Comparison of ENCODE assay signal across 29 cellular contexts in genomic region chr7:4833691-4834600, GRCh38. TPM values are rescaled to one million over a fixed set of nuclear protein-coding genes. Genes with fewer than 3 reads are reported as not detected.
"Had no signal": no experiment of that assay in that cellular context is flagged by ENCODE, and none has a peak within 500 bp of the region (broad histone marks: within the 10 kb centered on the region; RNA-seq: fewer than 3 reads in every experiment).

No MANE protein-coding gene starts in this region.

- H3K9me3 Mint-ChIP-seq: activated CD4-positive, alpha-beta memory T cell treated with anti-CD3 and anti-CD28 coated beads, Interleukin-2, amount 10 ng/mL, durations not matched to agents 7 days and 5 days; activated naive CD8-positive, alpha-beta T cell treated with anti-CD3 and anti-CD28 coated beads, Interleukin-2, amount 10 ng/mL, durations not matched to agents 7 days and 5 days; activated T-helper 17 cell treated with anti-CD3 and anti-CD28 coated beads, Interleukin-2, amount 50 U/mL, for 72 hours had no signal

- DNase-seq: activated CD4-positive, alpha-beta memory T cell treated with anti-CD3 and anti-CD28 coated beads, Interleukin-2, amount 10 ng/mL, durations not matched to agents 7 days and 5 days; activated CD4-positive, alpha-beta T cell treated with anti-CD3 and anti-CD28 coated beads for 36 hours; activated CD4-positive, alpha-beta T cell treated with anti-CD3 and anti-CD28 coated beads, Interleukin-2, amount 50 U/mL, for 1 hour; activated naive CD4-positive, alpha-beta T cell treated with anti-CD3 and anti-CD28 coated beads, Interleukin-2, amount 50 U/mL, for 16 hours; activated naive CD8-positive, alpha-beta T cell treated with anti-CD3 and anti-CD28 coated beads, Interleukin-2, amount 10 ng/mL, durations not matched to agents 7 days and 5 days; activated T-cell treated with anti-CD3 and anti-CD28 coated beads for 4 hours; activated T-cell treated with anti-CD3 and anti-CD28 coated beads, Interleukin-2, amount 50 U/mL, for 48 hours; anterior cingulate cortex; caudate nucleus; KG1; NCI-H1092; NCI-H1417; NCI-H1930; NCI-H2107; NCI-H2171 treated with DMSO at 0.1 percent for 48 hours; NCI-H226; NCI-H526; NCI-H82; OCI-M1; RPMI8226; SJCRH30; SK-N-SH; T-helper 1 cell; WERI-Rb-1 had no signal

- H3K27ac Mint-ChIP-seq: activated CD4-positive, alpha-beta memory T cell treated with anti-CD3 and anti-CD28 coated beads, Interleukin-2, amount 10 ng/mL, durations not matched to agents 7 days and 5 days; activated CD4-positive, alpha-beta T cell treated with anti-CD3 and anti-CD28 coated beads for 36 hours; activated naive CD8-positive, alpha-beta T cell treated with anti-CD3 and anti-CD28 coated beads, Interleukin-2, amount 10 ng/mL, durations not matched to agents 7 days and 5 days; activated T-helper 17 cell treated with anti-CD3 and anti-CD28 coated beads, Interleukin-2, amount 50 U/mL, for 72 hours had no signal

- H3K27me3 ChIP-seq: adrenal gland had no signal

- H3K4me3 Mint-ChIP-seq: activated CD4-positive, alpha-beta memory T cell treated with anti-CD3 and anti-CD28 coated beads, Interleukin-2, amount 10 ng/mL, durations not matched to agents 7 days and 5 days; activated CD4-positive, alpha-beta T cell treated with anti-CD3 and anti-CD28 coated beads for 36 hours; activated naive CD8-positive, alpha-beta T cell treated with anti-CD3 and anti-CD28 coated beads, Interleukin-2, amount 10 ng/mL, durations not matched to agents 7 days and 5 days; activated T-helper 17 cell treated with anti-CD3 and anti-CD28 coated beads, Interleukin-2, amount 50 U/mL, for 72 hours had no signal

- H3K36me3 ChIP-seq: adrenal gland, SJCRH30 had no signal

- H3K9ac ChIP-seq: SK-N-SH had no signal

- H3K4me1 ChIP-seq: adrenal gland, SJCRH30 had no signal

- H3K9me3 ChIP-seq: adrenal gland, SJCRH30, SK-N-SH had no signal

- H3K36me3 Mint-ChIP-seq: activated naive CD8-positive, alpha-beta T cell treated with anti-CD3 and anti-CD28 coated beads, Interleukin-2, amount 10 ng/mL, durations not matched to agents 7 days and 5 days had no signal

- H3K4me1 Mint-ChIP-seq: activated T-helper 17 cell treated with anti-CD3 and anti-CD28 coated beads, Interleukin-2, amount 50 U/mL, for 72 hours had no signal

- H3K4me3 ChIP-seq: adrenal gland, SJCRH30 had no signal

- H3K27me3 Mint-ChIP-seq: activated CD4-positive, alpha-beta T cell treated with anti-CD3 and anti-CD28 coated beads for 36 hours had no signal

- H3K27ac ChIP-seq: adrenal gland, SJCRH30, WERI-Rb-1 had no signal

RNA-seq across cellular contexts. Expression of gene PAPOLB, which starts 27.9 kb away (rescaled TPM):
- total RNA-seq: activated CD4-positive, alpha-beta memory T cell treated with anti-CD3 and anti-CD28 coated beads, Interleukin-2, amount 10 ng/mL, durations not matched to agents 7 days and 5 days; activated CD4-positive, alpha-beta T cell treated with anti-CD3 and anti-CD28 coated beads for 36 hours; activated CD8-positive, alpha-beta memory T cell treated with anti-CD3 and anti-CD28 coated beads for 36 hours; activated naive CD8-positive, alpha-beta T cell treated with anti-CD3 and anti-CD28 coated beads, Interleukin-2, amount 10 ng/mL, durations not matched to agents 7 days and 5 days; activated T-helper 17 cell treated with anti-CD3 and anti-CD28 coated beads, Interleukin-2, amount 50 U/mL, for 72 hours; adrenal gland; M059J; SJCRH30; T-helper 2 cell treated with Interferon-gamma antibody and Interleukin-4, amounts not matched to agents 100 ng/mL and 5 ng/mL, for 36 hours had no signal
- polyA plus RNA-seq: SK-N-SH had no signal

RNA-seq across cellular contexts. Expression of gene RADIL, which starts 49.6 kb away (rescaled TPM):
- total RNA-seq: M059J had no signal
